In genomic region chr2:186884585-186884984, GRCh38 we compare ENCODE assay signal across 1 cellular context.
TF ChIP-seq lines count a peak whose summit lies in the region.

No MANE protein-coding gene starts in this region.

TF ChIP-seq in K562, 482 proteins besides CTCF, POLR2A, EP300 and RAD21 (continued from another document):
- TF ChIP-seq, protein P1, sequence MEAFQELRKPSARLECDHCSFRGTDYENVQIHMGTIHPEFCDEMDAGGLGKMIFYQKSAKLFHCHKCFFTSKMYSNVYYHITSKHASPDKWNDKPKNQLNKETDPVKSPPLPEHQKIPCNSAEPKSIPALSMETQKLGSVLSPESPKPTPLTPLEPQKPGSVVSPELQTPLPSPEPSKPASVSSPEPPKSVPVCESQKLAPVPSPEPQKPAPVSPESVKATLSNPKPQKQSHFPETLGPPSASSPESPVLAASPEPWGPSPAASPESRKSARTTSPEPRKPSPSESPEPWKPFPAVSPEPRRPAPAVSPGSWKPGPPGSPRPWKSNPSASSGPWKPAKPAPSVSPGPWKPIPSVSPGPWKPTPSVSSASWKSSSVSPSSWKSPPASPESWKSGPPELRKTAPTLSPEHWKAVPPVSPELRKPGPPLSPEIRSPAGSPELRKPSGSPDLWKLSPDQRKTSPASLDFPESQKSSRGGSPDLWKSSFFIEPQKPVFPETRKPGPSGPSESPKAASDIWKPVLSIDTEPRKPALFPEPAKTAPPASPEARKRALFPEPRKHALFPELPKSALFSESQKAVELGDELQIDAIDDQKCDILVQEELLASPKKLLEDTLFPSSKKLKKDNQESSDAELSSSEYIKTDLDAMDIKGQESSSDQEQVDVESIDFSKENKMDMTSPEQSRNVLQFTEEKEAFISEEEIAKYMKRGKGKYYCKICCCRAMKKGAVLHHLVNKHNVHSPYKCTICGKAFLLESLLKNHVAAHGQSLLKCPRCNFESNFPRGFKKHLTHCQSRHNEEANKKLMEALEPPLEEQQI (IDR thresholded peaks at IDR 0.05), result peak; percentile 62; the same call in 1 of the 2 replicates
- TF ChIP-seq, protein P2, sequence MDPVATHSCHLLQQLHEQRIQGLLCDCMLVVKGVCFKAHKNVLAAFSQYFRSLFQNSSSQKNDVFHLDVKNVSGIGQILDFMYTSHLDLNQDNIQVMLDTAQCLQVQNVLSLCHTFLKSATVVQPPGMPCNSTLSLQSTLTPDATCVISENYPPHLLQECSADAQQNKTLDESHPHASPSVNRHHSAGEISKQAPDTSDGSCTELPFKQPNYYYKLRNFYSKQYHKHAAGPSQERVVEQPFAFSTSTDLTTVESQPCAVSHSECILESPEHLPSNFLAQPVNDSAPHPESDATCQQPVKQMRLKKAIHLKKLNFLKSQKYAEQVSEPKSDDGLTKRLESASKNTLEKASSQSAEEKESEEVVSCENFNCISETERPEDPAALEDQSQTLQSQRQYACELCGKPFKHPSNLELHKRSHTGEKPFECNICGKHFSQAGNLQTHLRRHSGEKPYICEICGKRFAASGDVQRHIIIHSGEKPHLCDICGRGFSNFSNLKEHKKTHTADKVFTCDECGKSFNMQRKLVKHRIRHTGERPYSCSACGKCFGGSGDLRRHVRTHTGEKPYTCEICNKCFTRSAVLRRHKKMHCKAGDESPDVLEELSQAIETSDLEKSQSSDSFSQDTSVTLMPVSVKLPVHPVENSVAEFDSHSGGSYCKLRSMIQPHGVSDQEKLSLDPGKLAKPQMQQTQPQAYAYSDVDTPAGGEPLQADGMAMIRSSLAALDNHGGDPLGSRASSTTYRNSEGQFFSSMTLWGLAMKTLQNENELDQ (CRISPR knock-in tag; IDR thresholded peaks at IDR 0.05; ENCODE audit: borderline replicate concordance), result no peak
- TF ChIP-seq ELK1 (CRISPR knock-in tag; IDR thresholded peaks at IDR 0.05) (no peak), CREB1 (IDR thresholded peaks at IDR 0.05) (peak; percentile 30; the same call in 1 of the 2 replicates), CREB1 (CRISPR knock-in tag; IDR thresholded peaks at IDR 0.05) (no peak), SMARCE1 (IDR thresholded peaks at IDR 0.05) (peak; percentile 68; the same call in 1 of the 2 replicates), TAL1 (IDR thresholded peaks at IDR 0.05) (peak; percentile 61), NFRKB (IDR thresholded peaks at IDR 0.05; ENCODE audit: low read depth) (no peak), NCOA2 (IDR thresholded peaks at IDR 0.05; ENCODE audit: partially characterized antibody in 2 of 2) (no peak), EHMT2 (IDR thresholded peaks at IDR 0.05) (peak; percentile 54; the same call in 1 of the 2 replicates), PURB (CRISPR knock-in tag; IDR thresholded peaks at IDR 0.05; ENCODE audit: low read depth) (no peak), KLF16 (IDR thresholded peaks at IDR 0.05) (peak; percentile 48; the same call in 1 of the 2 replicates), MECOM (CRISPR knock-in tag; IDR thresholded peaks at IDR 0.05) (peak; percentile 66; the same call in 1 of the 2 replicates), ZNF717 (CRISPR knock-in tag; IDR thresholded peaks at IDR 0.05) (no peak), TCF3 (CRISPR knock-in tag; IDR thresholded peaks at IDR 0.05) (no peak), CC2D1A (IDR thresholded peaks at IDR 0.05) (0 out of 2 replicates have a peak, but pooled peaks have one; percentile 30), TCFL5 (CRISPR knock-in tag; conservative IDR thresholded peaks at IDR 0.05) (no peak), CBFA2T3 (IDR thresholded peaks at IDR 0.05) (peak; percentile 90), MEF2A (IDR thresholded peaks at IDR 0.05; ENCODE audit: control insufficient read depth, low read depth, low read length) (no peak), GTF2F1 (IDR thresholded peaks at IDR 0.05; ENCODE audit: low read depth, low read length) (no peak), MTA2 (IDR thresholded peaks at IDR 0.05; ENCODE audit: low read depth) (0 out of 2 replicates have a peak, but pooled peaks have one; percentile 8), NR2C1 (IDR thresholded peaks at IDR 0.05) (peak; percentile 88), NR2C1 (tag; IDR thresholded peaks at IDR 0.05) (peak; percentile 91), POLR2AphosphoS5 (IDR thresholded peaks at IDR 0.05; ENCODE audit: control insufficient read depth, insufficient read depth, low read depth, low read length) (peak; percentile 48; the same call in 1 of the 2 replicates), CEBPG (CRISPR knock-in tag; IDR thresholded peaks at IDR 0.05) (no peak), CEBPG (tag; conservative IDR thresholded peaks at IDR 0.05 in 1 of 2, IDR thresholded peaks at IDR 0.05 in 1 of 2) (no peak)
- TF ChIP-seq, protein P3, sequence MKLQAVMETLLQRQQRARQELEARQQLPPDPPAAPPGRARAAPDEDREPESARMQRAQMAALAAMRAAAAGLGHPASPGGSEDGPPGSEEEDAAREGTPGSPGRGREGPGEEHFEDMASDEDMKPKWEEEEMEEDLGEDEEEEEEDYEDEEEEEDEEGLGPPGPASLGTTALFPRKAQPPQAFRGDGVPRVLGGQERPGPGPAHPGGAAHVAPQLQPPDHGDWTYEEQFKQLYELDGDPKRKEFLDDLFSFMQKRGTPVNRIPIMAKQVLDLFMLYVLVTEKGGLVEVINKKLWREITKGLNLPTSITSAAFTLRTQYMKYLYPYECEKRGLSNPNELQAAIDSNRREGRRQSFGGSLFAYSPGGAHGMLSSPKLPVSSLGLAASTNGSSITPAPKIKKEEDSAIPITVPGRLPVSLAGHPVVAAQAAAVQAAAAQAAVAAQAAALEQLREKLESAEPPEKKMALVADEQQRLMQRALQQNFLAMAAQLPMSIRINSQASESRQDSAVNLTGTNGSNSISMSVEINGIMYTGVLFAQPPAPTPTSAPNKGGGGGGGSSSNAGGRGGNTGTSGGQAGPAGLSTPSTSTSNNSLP (IDR thresholded peaks at IDR 0.05; ENCODE audit: borderline replicate concordance, low read depth, low read length), result 0 out of 2 replicates have a peak, but pooled peaks have one; percentile 25
- TF ChIP-seq, protein P4, sequence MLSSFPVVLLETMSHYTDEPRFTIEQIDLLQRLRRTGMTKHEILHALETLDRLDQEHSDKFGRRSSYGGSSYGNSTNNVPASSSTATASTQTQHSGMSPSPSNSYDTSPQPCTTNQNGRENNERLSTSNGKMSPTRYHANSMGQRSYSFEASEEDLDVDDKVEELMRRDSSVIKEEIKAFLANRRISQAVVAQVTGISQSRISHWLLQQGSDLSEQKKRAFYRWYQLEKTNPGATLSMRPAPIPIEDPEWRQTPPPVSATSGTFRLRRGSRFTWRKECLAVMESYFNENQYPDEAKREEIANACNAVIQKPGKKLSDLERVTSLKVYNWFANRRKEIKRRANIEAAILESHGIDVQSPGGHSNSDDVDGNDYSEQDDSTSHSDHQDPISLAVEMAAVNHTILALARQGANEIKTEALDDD (IDR thresholded peaks at IDR 0.05), result peak; percentile 88
TF ChIP-seq in K562: peak in this region for 38.
